In genomic region chr12:87266305-87266704, GRCh38 we compare ENCODE assay signal across 2 cellular contexts.
TF ChIP-seq lines count a peak whose summit lies in the region.

No MANE protein-coding gene starts in this region.

TF ChIP-seq in GM23338, 12 proteins besides CTCF, POLR2A, EP300 and RAD21:
- TF ChIP-seq ETS1 (IDR thresholded peaks at IDR 0.05): no peak
- TF ChIP-seq EZH2phosphoT487 (IDR thresholded peaks at IDR 0.05; ENCODE audit: unreplicated experiment): no peak
- no peak for TF ChIP-seq POLR2AphosphoS5 (IDR thresholded peaks at IDR 0.05; ENCODE audit: low read depth)
- no peak for TF ChIP-seq REST (IDR thresholded peaks at IDR 0.05; ENCODE audit: unreplicated experiment)
- no peak for TF ChIP-seq ZNF462 (CRISPR knock-in tag; IDR thresholded peaks at IDR 0.05)
- TF ChIP-seq JUNB (IDR thresholded peaks at IDR 0.05; ENCODE audit: unreplicated experiment): no peak
- TF ChIP-seq NANOG (IDR thresholded peaks at IDR 0.05; ENCODE audit: borderline replicate concordance): no peak
- TF ChIP-seq EZH2 (IDR thresholded peaks at IDR 0.05; ENCODE audit: low read depth, unreplicated experiment): no peak
- no peak for TF ChIP-seq CREB1 (CRISPR knock-in tag; IDR thresholded peaks at IDR 0.05; ENCODE audit: low read depth)
- no peak for TF ChIP-seq ZNF114 (CRISPR knock-in tag; IDR thresholded peaks at IDR 0.05)
- TF ChIP-seq STAT1 (IDR thresholded peaks at IDR 0.05; ENCODE audit: unreplicated experiment): no peak
- TF ChIP-seq ZNF331 (CRISPR knock-in tag; IDR thresholded peaks at IDR 0.05; ENCODE audit: low read depth): no peak

TF ChIP-seq in H1, 55 proteins besides CTCF, POLR2A, EP300 and RAD21:
- TF ChIP-seq SP4 (IDR thresholded peaks at IDR 0.05; ENCODE audit: low read length) (no peak), SIN3A (conservative IDR thresholded peaks at IDR 0.05 in 1 of 2, IDR thresholded peaks at IDR 0.05 in 1 of 2; ENCODE audit: low read depth in 1 of 2, low read length in 2 of 2) (no peak), BRCA1 (IDR thresholded peaks at IDR 0.05; ENCODE audit: low read depth, low read length) (no peak), NRF1 (IDR thresholded peaks at IDR 0.05; ENCODE audit: low read depth, low read length) (no peak), CEBPB (IDR thresholded peaks at IDR 0.05; ENCODE audit: low read depth, low read length) (no peak), TAF7 (optimal IDR thresholded peaks at IDR 0.05; ENCODE audit: borderline replicate concordance, low read depth, low read length) (no peak), ATF2 (IDR thresholded peaks at IDR 0.05; ENCODE audit: low read length) (no peak), GABPA (IDR thresholded peaks at IDR 0.05; ENCODE audit: borderline replicate concordance, insufficient read depth, low read length) (no peak), JUND (IDR thresholded peaks at IDR 0.05; ENCODE audit: low read length) (no peak), CHD2 (IDR thresholded peaks at IDR 0.05; ENCODE audit: low read length) (no peak), SIX5 (IDR thresholded peaks at IDR 0.05; ENCODE audit: low read depth, low read length) (no peak)
